21 cellular contexts compared by ENCODE assay signal in genomic region chr2:41910126-41910525, GRCh38.
A peak's percentile ranks its signal among the peaks of the same experiment; 100 is the strongest.
DNase-seq lines count a peak whose midpoint lies in the region; ATAC-seq and TF ChIP-seq lines count a peak whose summit lies in the region.
"Had no signal": no experiment of that assay in that cellular context is flagged by ENCODE, and none has a peak within 500 bp of the region (broad histone marks: within the 10 kb centered on the region; RNA-seq: fewer than 3 reads in every experiment).

No MANE protein-coding gene starts in this region.

- no peak overlapping the region for H3K23ac ChIP-seq in IMR-90 (ENCODE audit: low read depth, low read length)

- no peak overlapping the region for H2BK120ac ChIP-seq in IMR-90 (ENCODE audit: low read depth, low read length)

- H3K27me3 Mint-ChIP-seq in osteocyte (ENCODE audit: unreplicated experiment): no peaks in the 10 kb centered on the region

- no peak overlapping the region for H3K18ac ChIP-seq in IMR-90 (ENCODE audit: low read depth, low read length)

- H3K14ac ChIP-seq in IMR-90 (replicated peaks; ENCODE audit: low read depth, low read length): no peak overlapping the region

- peak; percentile 28; the same call in 1 of the 2 replicates for ATAC-seq in IMR-90 (ENCODE audit: low read depth)

- no peak overlapping the region for H3K27ac Mint-ChIP-seq in osteocyte (ENCODE audit: unreplicated experiment)
- H3K27ac Mint-ChIP-seq: CD14-positive monocyte had no signal

- H3K9ac ChIP-seq in IMR-90 (ENCODE audit: low read depth, low read length): no peak overlapping the region

- TF ChIP-seq CTCF in IMR-90 (conservative IDR thresholded peaks at IDR 0.05; ENCODE audit: low read depth, low read length) (no peak), choroid plexus epithelial cell (conservative IDR thresholded peaks at IDR 0.05; ENCODE audit: low read depth, low read length) (no peak), osteocyte (IDR thresholded peaks at IDR 0.05) (no peak)

- H4K8ac ChIP-seq in IMR-90 (ENCODE audit: low read depth in 2 of 2, low read length in 2 of 2): no peak overlapping the region

- H3K4me1 ChIP-seq in IMR-90 (ENCODE audit: control insufficient read depth, insufficient read depth, low read length): peaks cover 27% of the 10 kb centered on the region
- H3K4me1 ChIP-seq: colonic mucosa, thyroid gland had no signal

- H2AK9ac ChIP-seq in IMR-90 (replicated peaks; ENCODE audit: low read depth, low read length, poor library complexity): no peak overlapping the region

- no peak overlapping the region for H2BK20ac ChIP-seq in IMR-90 (ENCODE audit: low read depth, low read length)

- no peak overlapping the region for H3K27ac ChIP-seq in IMR-90 (ENCODE audit: insufficient read depth, low read length)
- H3K27ac ChIP-seq: 22Rv1, colonic mucosa, epithelial cell of prostate, sigmoid colon, thyroid gland had no signal

- no peak overlapping the region for H3K4me2 ChIP-seq in IMR-90 (ENCODE audit: low read depth, low read length)

- H3K9me1 ChIP-seq in IMR-90 (ENCODE audit: insufficient read depth, low read length): peaks cover 11% of the 10 kb centered on the region

- H3K4me1 Mint-ChIP-seq in osteocyte (ENCODE audit: unreplicated experiment): peaks cover 47% of the 10 kb centered on the region

- no peak overlapping the region for H2AFZ ChIP-seq in IMR-90 (replicated peaks; ENCODE audit: low read length, poor library complexity)

- H3K36me3 Mint-ChIP-seq in osteocyte (ENCODE audit: unreplicated experiment): no peaks in the 10 kb centered on the region
- H3K36me3 Mint-ChIP-seq: CD14-positive monocyte had no signal

- TF ChIP-seq POLR2A in IMR-90 (IDR thresholded peaks at IDR 0.05; ENCODE audit: low read depth, low read length): no peak

- H2AK5ac ChIP-seq in IMR-90 (ENCODE audit: low read depth, low read length): no peak overlapping the region

- H2BK5ac ChIP-seq in IMR-90 (ENCODE audit: low read depth, low read length, poor library complexity, severe bottlenecking): no peak overlapping the region

- no peaks in the 10 kb centered on the region for H3K9me3 Mint-ChIP-seq in osteocyte (ENCODE audit: unreplicated experiment)

- no TSS peak for BruUV-seq in IMR-90 (replicated peaks; lab: Mats Ljungman, UMichigan)

- H4K91ac ChIP-seq in IMR-90 (ENCODE audit: insufficient read depth, low read depth, low read length): no peak overlapping the region

- no peaks in the 10 kb centered on the region for H3K79me1 ChIP-seq in IMR-90 (ENCODE audit: low read depth in 1 of 2, low read length in 2 of 2)

- no peak overlapping the region for H3K4me3 Mint-ChIP-seq in osteocyte (ENCODE audit: unreplicated experiment)
- H3K4me3 Mint-ChIP-seq: CD14-positive monocyte had no signal

- no peaks in the 10 kb centered on the region for H3K27me3 ChIP-seq in IMR-90 (ENCODE audit: control insufficient read depth, insufficient read depth, low read length)
- H3K27me3 ChIP-seq: colonic mucosa, sigmoid colon, thyroid gland had no signal

- H3K4me3 ChIP-seq in IMR-90 (ENCODE audit: insufficient read depth, low read depth, low read length) (no peak overlapping the region), choroid plexus epithelial cell (ENCODE audit: low read depth, low read length) (no peak overlapping the region)
- H3K4me3 ChIP-seq: colonic mucosa, sigmoid colon, thyroid gland had no signal

- H4K20me1 ChIP-seq in IMR-90 (ENCODE audit: insufficient read depth, low read length): no peaks in the 10 kb centered on the region

- no peak overlapping the region for H3K56ac ChIP-seq in IMR-90 (ENCODE audit: extremely low read depth, insufficient read depth, low read length)

- dilution Hi-C loops in IMR-90 (cut with HindIII; ENCODE audit: low sequenced_read_pairs, unreplicated experiment): no loop called here

- no peak overlapping the region for H4K5ac ChIP-seq in IMR-90 (ENCODE audit: low read depth, low read length)

- H3K9me3 ChIP-seq in IMR-90 (ENCODE audit: control insufficient read depth, insufficient read depth, low read length): peaks cover 1% of the 10 kb centered on the region; the same call in 1 of the 2 replicates
- H3K9me3 ChIP-seq: colonic mucosa, sigmoid colon, thyroid gland had no signal

- H2BK15ac ChIP-seq in IMR-90 (ENCODE audit: low read depth, low read length): no peak overlapping the region

- H3K36me3 ChIP-seq in IMR-90 (ENCODE audit: control insufficient read depth, insufficient read depth, low read length): no peaks in the 10 kb centered on the region
- H3K36me3 ChIP-seq: colonic mucosa, sigmoid colon, thyroid gland had no signal

- WGBS in IMR-90 (ENCODE audit: extremely low coverage in 2 of 2, insufficient read length in 1 of 2), 2 experiments: no CpG with 5 or more reads among the region's 1 CpG

- no peak overlapping the region for H3K4ac ChIP-seq in IMR-90 (ENCODE audit: low read depth, low read length)

- POLR2A ChIA-PET in IMR-90 (lab: Charles Lee; ENCODE audit: unreplicated experiment): no interaction called here

- DNase-seq in DMS53 (lab: John Stamatoyannopoulos, UW) (peak; percentile 8), DMS53 treated with DMSO at 0.1 percent for 48 hours (lab: John Stamatoyannopoulos, UW; ENCODE audit: unreplicated experiment) (no peak), IMR-90 (peak; percentile 77), choroid plexus epithelial cell (ENCODE audit: low read depth) (peak; percentile 71), osteocyte (ENCODE audit: extremely low spot score, unreplicated experiment) (peak; percentile 13), HUDEP-2 (lab: John Stamatoyannopoulos, UW; ENCODE audit: unreplicated experiment in 76 of 76) (no peak)
- no peak for DNase-seq in activated CD8-positive, alpha-beta memory T cell treated with anti-CD3 and anti-CD28 coated beads for 24 hours
- DNase-seq in activated T-cell treated with anti-CD3 and anti-CD28 coated beads, Interleukin-2, amount 50 U/mL, for 48 hours: no peak
- DNase-seq: activated effector memory CD4-positive, alpha-beta T cell treated with Interleukin-2 at 50 U/mL for 16 hours; colonic mucosa; glutamatergic neuron; Kasumi-1; midbrain; NCI-H1436; NCI-H446; occipital lobe; sigmoid colon; thyroid gland had no signal

- in situ Hi-C loops in IMR-90 (cut with MboI; ENCODE audit: low sequenced_read_pairs): no loop called here

- CTCF ChIA-PET in IMR-90 (lab: Yijun Ruan, JAX): no interaction called here

- intact Hi-C loops in IMR-90 (cut with micrococcal nuclease): no loop called here

- TF ChIP-seq RAD21 in IMR-90 (IDR thresholded peaks at IDR 0.05; ENCODE audit: low read length): no peak

TF ChIP-seq in IMR-90, 13 proteins besides CTCF, POLR2A, EP300 and RAD21:
- no peak for TF ChIP-seq NFE2L2 (IDR thresholded peaks at IDR 0.05; ENCODE audit: low read depth, low read length)
- no peak for TF ChIP-seq ELK1 (IDR thresholded peaks at IDR 0.05; ENCODE audit: borderline replicate concordance, low read depth, low read length)
- TF ChIP-seq RFX5 (IDR thresholded peaks at IDR 0.05; ENCODE audit: low read depth, low read length): no peak
- TF ChIP-seq CEBPB (IDR thresholded peaks at IDR 0.05; ENCODE audit: low read depth, low read length): no peak
- TF ChIP-seq MXI1 (IDR thresholded peaks at IDR 0.05; ENCODE audit: borderline replicate concordance, low read depth, low read length): no peak
- no peak for TF ChIP-seq BHLHE40 (IDR thresholded peaks at IDR 0.05; ENCODE audit: low read depth, low read length)

Comparison
In these comparisons a context has a peak if more than half of its experiments do, and no peak if none do; other contexts are left out.
1. DNase-seq: peak in DMS53 (single experiment), IMR-90 (single experiment), choroid plexus epithelial cell (single experiment) and osteocyte (single experiment); none in DMS53 treated with DMSO at 0.1 percent for 48 hours (single experiment), HUDEP-2 (0 of 76), activated CD8-positive, alpha-beta memory T cell treated with anti-CD3 and anti-CD28 coated beads for 24 hours (single experiment) and activated T-cell treated with anti-CD3 and anti-CD28 coated beads, Interleukin-2, amount 50 U/mL, for 48 hours (0 of 2).